Comparison of ENCODE assay signal across 23 cellular contexts in genomic region chr7:45387837-45388236, GRCh38.
"Had no signal": no experiment of that assay in that cellular context is flagged by ENCODE, and none has a peak within 500 bp of the region (broad histone marks: within the 10 kb centered on the region; RNA-seq: fewer than 3 reads in every experiment).

No MANE protein-coding gene starts in this region.

- H3K4me3 Mint-ChIP-seq: central memory CD8-positive, alpha-beta T cell; effector memory CD8-positive, alpha-beta T cell; naive B cell; nephron had no signal

- H3K9me3 Mint-ChIP-seq: central memory CD8-positive, alpha-beta T cell; effector memory CD8-positive, alpha-beta T cell had no signal

- FAIRE-seq: pancreas had no signal

- H3K27me3 Mint-ChIP-seq: progenitor cell of endocrine pancreas had no signal

- H3K27ac Mint-ChIP-seq: effector memory CD8-positive, alpha-beta T cell; naive B cell; nephron; progenitor cell of endocrine pancreas had no signal

- H3K36me3 ChIP-seq: esophagus muscularis mucosa, pancreas, right lobe of liver, tibial nerve, upper lobe of right lung had no signal

- DNase-seq: effector memory CD8-positive, alpha-beta T cell; foreskin fibroblast; head of caudate nucleus; left colon; left ventricle myocardium superior; mesendoderm; naive B cell; occipital lobe; pancreas; right lobe of liver; stimulated activated CD4-positive, alpha-beta T cell treated with anti-CD3 and anti-CD28 coated beads, Interleukin-15, amount 100 ng/mL, for 24 hours; stimulated activated CD4-positive, alpha-beta T cell treated with anti-CD3 and anti-CD28 coated beads, Interleukin-1b, Interleukin-23, amount 100 ng/mL, for 48 hours; stimulated activated CD4-positive, alpha-beta T cell treated with anti-CD3 and anti-CD28 coated beads, Interleukin-4, amount 100 ng/mL, for 4 hours; stimulated activated naive CD4-positive, alpha-beta T cell treated with Interleukin-2 at 50 U/mL for 16 hours; testis; upper lobe of right lung had no signal

- H3K4me3 ChIP-seq: esophagus muscularis mucosa, hepatocyte, pancreas, right lobe of liver, testis, tibial nerve, upper lobe of right lung had no signal

- H3K79me2 ChIP-seq: hepatocyte had no signal

- H3K36me3 Mint-ChIP-seq: naive B cell had no signal

- H3K27ac ChIP-seq: epithelial cell of prostate, esophagus muscularis mucosa, hepatocyte, pancreas, right lobe of liver, testis, tibial nerve, upper lobe of right lung had no signal

- ATAC-seq: effector memory CD8-positive, alpha-beta T cell; left colon; left ventricle myocardium superior; pancreas; upper lobe of right lung had no signal

- H3K4me1 Mint-ChIP-seq: central memory CD8-positive, alpha-beta T cell; naive B cell had no signal

- H3K4me1 ChIP-seq: esophagus muscularis mucosa, pancreas, right lobe of liver, testis, tibial nerve, upper lobe of right lung had no signal

- H3K9me3 ChIP-seq: pancreas, right lobe of liver, testis, upper lobe of right lung had no signal

- H3K27me3 ChIP-seq: hepatocyte, pancreas, right lobe of liver, testis, tibial nerve, upper lobe of right lung had no signal

- H3K4me2 ChIP-seq: hepatocyte had no signal

- H2AFZ ChIP-seq: hepatocyte had no signal
